1 cellular context compared by ENCODE assay signal in the genomic region with DNA sequence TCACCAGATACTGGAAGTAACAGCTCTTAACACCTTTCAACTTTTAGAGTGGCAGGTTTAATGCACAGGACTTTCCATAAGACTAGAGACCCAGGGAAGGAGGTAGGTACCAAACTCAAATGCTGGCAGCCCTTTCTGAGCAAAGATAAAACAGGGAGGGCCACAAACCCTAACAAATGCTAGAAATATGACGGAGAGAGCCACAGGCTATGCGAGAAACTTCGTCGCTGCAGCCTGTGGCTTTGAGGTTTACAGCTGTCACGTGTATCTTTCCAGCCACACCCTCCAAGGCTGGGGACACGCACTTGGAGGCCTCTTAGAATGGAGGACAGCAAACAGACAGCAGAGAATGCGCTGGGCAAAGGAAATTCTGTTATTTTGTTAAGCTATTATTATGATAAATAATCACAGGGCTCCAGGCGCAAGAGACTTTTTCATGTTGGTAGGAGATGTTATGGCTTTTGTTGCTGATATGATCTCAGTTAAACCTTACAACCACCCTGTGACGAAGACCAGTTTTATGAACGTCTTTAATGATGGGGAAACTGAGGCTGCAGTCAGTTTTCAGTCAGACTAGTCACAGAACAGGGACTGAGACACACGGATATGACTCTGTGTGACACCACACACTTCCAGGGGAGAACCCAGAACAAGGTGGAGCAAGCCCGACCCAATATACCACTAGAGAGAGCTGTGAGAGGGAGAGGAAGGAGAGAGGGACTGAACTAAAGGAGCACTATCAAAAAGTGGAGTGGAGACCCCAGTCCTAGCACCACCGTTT.
A peak's percentile ranks its signal among the peaks of the same experiment; 100 is the strongest.
TF ChIP-seq lines count a peak whose summit lies in the region.

No MANE protein-coding gene starts in this region.

TF ChIP-seq in K562, 482 proteins besides CTCF, POLR2A, EP300 and RAD21 (continued from another document and continues in another):
- TF ChIP-seq ZNF639 (CRISPR knock-in tag; conservative IDR thresholded peaks at IDR 0.05 in 1 of 2, IDR thresholded peaks at IDR 0.05 in 1 of 2) (peak in 1 of 2 experiments; percentile 48; a peak in 1 of 4 replicates), ZNF316 (IDR thresholded peaks at IDR 0.05) (no peak), ESRRA (IDR thresholded peaks at IDR 0.05; ENCODE audit: borderline replicate concordance, low read depth) (peak; percentile 21; the same call in 1 of the 2 replicates), MYNN (IDR thresholded peaks at IDR 0.05) (no peak), MYNN (CRISPR knock-in tag; IDR thresholded peaks at IDR 0.05) (no peak), NFATC3 (IDR thresholded peaks at IDR 0.05) (no peak), YY1 (IDR thresholded peaks at IDR 0.05; ENCODE audit: borderline replicate concordance in 1 of 3, control insufficient read depth in 1 of 3, extremely low read depth in 1 of 3, insufficient read depth in 3 of 3, insufficient read length in 1 of 3, insufficient replicate concordance in 2 of 3, low read depth in 1 of 3, low read length in 2 of 3) (peak in 1 of 3 experiments; percentile 9), ZNF592 (IDR thresholded peaks at IDR 0.05) (peak; percentile 41; the same call in 1 of the 2 replicates), KLF1 (tag; IDR thresholded peaks at IDR 0.05) (0 out of 2 replicates have a peak, but pooled peaks have one; percentile 22), RCOR1 (IDR thresholded peaks at IDR 0.05; ENCODE audit: borderline replicate concordance in 1 of 2, low read depth in 2 of 2, low read length in 2 of 2) (peak in 1 of 2 experiments; percentile 57; a peak in 1 of 4 replicates), ZFPM2 (CRISPR knock-in tag; IDR thresholded peaks at IDR 0.05) (no peak), ZNF76 (CRISPR knock-in tag; IDR thresholded peaks at IDR 0.05; ENCODE audit: borderline replicate concordance) (no peak), ATF1 (CRISPR knock-in tag; IDR thresholded peaks at IDR 0.05) (no peak), ATF1 (tag; IDR thresholded peaks at IDR 0.05) (peak; percentile 23; the same call in 1 of the 2 replicates), ZNF232 (CRISPR knock-in tag; IDR thresholded peaks at IDR 0.05) (no peak; the same call in 1 of the 2 replicates), CBX3 (IDR thresholded peaks at IDR 0.05; ENCODE audit: borderline replicate concordance in 1 of 2, low read length in 2 of 2) (0 out of 3 replicates have a peak, but pooled peaks of 1 of the 2 experiments have one; percentile 55), ZNF766 (CRISPR knock-in tag; conservative IDR thresholded peaks at IDR 0.05) (0 out of 2 replicates have a peak, but pooled peaks have one; percentile 32), RBM25 (IDR thresholded peaks at IDR 0.05; ENCODE audit: low read depth, low read length, severe bottlenecking) (no peak), ETV5 (CRISPR knock-in tag; IDR thresholded peaks at IDR 0.05; ENCODE audit: low read depth) (no peak), ATF6 (CRISPR knock-in tag; IDR thresholded peaks at IDR 0.05) (no peak), ZSCAN32 (CRISPR knock-in tag; IDR thresholded peaks at IDR 0.05) (no peak), ZNF282 (CRISPR knock-in tag; IDR thresholded peaks at IDR 0.05) (no peak), TAL1 (IDR thresholded peaks at IDR 0.05) (no peak), PATZ1 (CRISPR knock-in tag; IDR thresholded peaks at IDR 0.05; ENCODE audit: borderline replicate concordance) (no peak), RB1 (IDR thresholded peaks at IDR 0.05; ENCODE audit: low read depth) (no peak), ZKSCAN8 (CRISPR knock-in tag; IDR thresholded peaks at IDR 0.05) (no peak), GTF2B (IDR thresholded peaks at IDR 0.05; ENCODE audit: extremely low read depth, insufficient read length) (no peak)
- TF ChIP-seq, protein P1, sequence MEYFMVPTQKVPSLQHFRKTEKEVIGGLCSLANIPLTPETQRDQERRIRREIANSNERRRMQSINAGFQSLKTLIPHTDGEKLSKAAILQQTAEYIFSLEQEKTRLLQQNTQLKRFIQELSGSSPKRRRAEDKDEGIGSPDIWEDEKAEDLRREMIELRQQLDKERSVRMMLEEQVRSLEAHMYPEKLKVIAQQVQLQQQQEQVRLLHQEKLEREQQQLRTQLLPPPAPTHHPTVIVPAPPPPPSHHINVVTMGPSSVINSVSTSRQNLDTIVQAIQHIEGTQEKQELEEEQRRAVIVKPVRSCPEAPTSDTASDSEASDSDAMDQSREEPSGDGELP (CRISPR knock-in tag; IDR thresholded peaks at IDR 0.05; ENCODE audit: borderline replicate concordance) = peak; percentile 42; the same call in 1 of the 2 replicates
- TF ChIP-seq, protein P2, sequence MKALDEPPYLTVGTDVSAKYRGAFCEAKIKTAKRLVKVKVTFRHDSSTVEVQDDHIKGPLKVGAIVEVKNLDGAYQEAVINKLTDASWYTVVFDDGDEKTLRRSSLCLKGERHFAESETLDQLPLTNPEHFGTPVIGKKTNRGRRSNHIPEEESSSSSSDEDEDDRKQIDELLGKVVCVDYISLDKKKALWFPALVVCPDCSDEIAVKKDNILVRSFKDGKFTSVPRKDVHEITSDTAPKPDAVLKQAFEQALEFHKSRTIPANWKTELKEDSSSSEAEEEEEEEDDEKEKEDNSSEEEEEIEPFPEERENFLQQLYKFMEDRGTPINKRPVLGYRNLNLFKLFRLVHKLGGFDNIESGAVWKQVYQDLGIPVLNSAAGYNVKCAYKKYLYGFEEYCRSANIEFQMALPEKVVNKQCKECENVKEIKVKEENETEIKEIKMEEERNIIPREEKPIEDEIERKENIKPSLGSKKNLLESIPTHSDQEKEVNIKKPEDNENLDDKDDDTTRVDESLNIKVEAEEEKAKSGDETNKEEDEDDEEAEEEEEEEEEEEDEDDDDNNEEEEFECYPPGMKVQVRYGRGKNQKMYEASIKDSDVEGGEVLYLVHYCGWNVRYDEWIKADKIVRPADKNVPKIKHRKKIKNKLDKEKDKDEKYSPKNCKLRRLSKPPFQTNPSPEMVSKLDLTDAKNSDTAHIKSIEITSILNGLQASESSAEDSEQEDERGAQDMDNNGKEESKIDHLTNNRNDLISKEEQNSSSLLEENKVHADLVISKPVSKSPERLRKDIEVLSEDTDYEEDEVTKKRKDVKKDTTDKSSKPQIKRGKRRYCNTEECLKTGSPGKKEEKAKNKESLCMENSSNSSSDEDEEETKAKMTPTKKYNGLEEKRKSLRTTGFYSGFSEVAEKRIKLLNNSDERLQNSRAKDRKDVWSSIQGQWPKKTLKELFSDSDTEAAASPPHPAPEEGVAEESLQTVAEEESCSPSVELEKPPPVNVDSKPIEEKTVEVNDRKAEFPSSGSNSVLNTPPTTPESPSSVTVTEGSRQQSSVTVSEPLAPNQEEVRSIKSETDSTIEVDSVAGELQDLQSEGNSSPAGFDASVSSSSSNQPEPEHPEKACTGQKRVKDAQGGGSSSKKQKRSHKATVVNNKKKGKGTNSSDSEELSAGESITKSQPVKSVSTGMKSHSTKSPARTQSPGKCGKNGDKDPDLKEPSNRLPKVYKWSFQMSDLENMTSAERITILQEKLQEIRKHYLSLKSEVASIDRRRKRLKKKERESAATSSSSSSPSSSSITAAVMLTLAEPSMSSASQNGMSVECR (CRISPR knock-in tag; IDR thresholded peaks at IDR 0.05) = no peak
- TF ChIP-seq, protein P3, sequence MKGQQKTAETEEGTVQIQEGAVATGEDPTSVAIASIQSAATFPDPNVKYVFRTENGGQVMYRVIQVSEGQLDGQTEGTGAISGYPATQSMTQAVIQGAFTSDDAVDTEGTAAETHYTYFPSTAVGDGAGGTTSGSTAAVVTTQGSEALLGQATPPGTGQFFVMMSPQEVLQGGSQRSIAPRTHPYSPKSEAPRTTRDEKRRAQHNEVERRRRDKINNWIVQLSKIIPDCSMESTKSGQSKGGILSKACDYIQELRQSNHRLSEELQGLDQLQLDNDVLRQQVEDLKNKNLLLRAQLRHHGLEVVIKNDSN (CRISPR knock-in tag; IDR thresholded peaks at IDR 0.05) = peak; percentile 86
- TF ChIP-seq, protein P4, sequence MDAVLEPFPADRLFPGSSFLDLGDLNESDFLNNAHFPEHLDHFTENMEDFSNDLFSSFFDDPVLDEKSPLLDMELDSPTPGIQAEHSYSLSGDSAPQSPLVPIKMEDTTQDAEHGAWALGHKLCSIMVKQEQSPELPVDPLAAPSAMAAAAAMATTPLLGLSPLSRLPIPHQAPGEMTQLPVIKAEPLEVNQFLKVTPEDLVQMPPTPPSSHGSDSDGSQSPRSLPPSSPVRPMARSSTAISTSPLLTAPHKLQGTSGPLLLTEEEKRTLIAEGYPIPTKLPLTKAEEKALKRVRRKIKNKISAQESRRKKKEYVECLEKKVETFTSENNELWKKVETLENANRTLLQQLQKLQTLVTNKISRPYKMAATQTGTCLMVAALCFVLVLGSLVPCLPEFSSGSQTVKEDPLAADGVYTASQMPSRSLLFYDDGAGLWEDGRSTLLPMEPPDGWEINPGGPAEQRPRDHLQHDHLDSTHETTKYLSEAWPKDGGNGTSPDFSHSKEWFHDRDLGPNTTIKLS (IDR thresholded peaks at IDR 0.05; ENCODE audit: borderline replicate concordance, low read depth) = peak; percentile 16; the same call in 1 of the 2 replicates
- TF ChIP-seq, protein P5, sequence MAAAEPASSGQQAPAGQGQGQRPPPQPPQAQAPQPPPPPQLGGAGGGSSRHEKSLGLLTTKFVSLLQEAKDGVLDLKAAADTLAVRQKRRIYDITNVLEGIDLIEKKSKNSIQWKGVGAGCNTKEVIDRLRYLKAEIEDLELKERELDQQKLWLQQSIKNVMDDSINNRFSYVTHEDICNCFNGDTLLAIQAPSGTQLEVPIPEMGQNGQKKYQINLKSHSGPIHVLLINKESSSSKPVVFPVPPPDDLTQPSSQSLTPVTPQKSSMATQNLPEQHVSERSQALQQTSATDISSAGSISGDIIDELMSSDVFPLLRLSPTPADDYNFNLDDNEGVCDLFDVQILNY (CRISPR knock-in tag; IDR thresholded peaks at IDR 0.05) = no peak
